Comparison of ENCODE assay signal across 1 cellular context in genomic region chr14:50955373-50956043, GRCh38.
TF ChIP-seq lines count a peak whose summit lies in the region.

No MANE protein-coding gene starts in this region.

TF ChIP-seq in K562, 482 proteins besides CTCF, POLR2A, EP300 and RAD21 (continued from another document):
- no peak for TF ChIP-seq SIX5 (IDR thresholded peaks at IDR 0.05; ENCODE audit: borderline replicate concordance in 1 of 2, insufficient read depth in 1 of 2, low read depth in 1 of 2, low read length in 2 of 2)
- TF ChIP-seq HDAC1 (IDR thresholded peaks at IDR 0.05), result no peak
- no peak for TF ChIP-seq NR2C2 (CRISPR knock-in tag; IDR thresholded peaks at IDR 0.05)
- TF ChIP-seq NR2C2 (tag; IDR thresholded peaks at IDR 0.05), result peak; percentile 64
- TF ChIP-seq CHAMP1 (IDR thresholded peaks at IDR 0.05), result no peak
- no peak for TF ChIP-seq ATF2 (CRISPR knock-in tag; IDR thresholded peaks at IDR 0.05)
- no peak for TF ChIP-seq ZBTB40 (IDR thresholded peaks at IDR 0.05)
- no peak for TF ChIP-seq ZBTB40 (CRISPR knock-in tag; IDR thresholded peaks at IDR 0.05)
- peak; percentile 23 for TF ChIP-seq MEIS2 (IDR thresholded peaks at IDR 0.05; ENCODE audit: partially characterized antibody)
- TF ChIP-seq SP1 (CRISPR knock-in tag; IDR thresholded peaks at IDR 0.05), result peak; percentile 61
- peak; percentile 88 for TF ChIP-seq JUN (IDR thresholded peaks at IDR 0.05; ENCODE audit: borderline replicate concordance, low read depth, low read length)
- no peak for TF ChIP-seq JUN (CRISPR knock-in tag; IDR thresholded peaks at IDR 0.05; ENCODE audit: borderline replicate concordance)
- peak; percentile 97 for TF ChIP-seq NFATC3 (IDR thresholded peaks at IDR 0.05)
- TF ChIP-seq SMARCE1 (IDR thresholded peaks at IDR 0.05), result peak; percentile 89
- TF ChIP-seq ARID3B (CRISPR knock-in tag; IDR thresholded peaks at IDR 0.05; ENCODE audit: borderline replicate concordance), result no peak
- TF ChIP-seq RCOR1 (IDR thresholded peaks at IDR 0.05; ENCODE audit: borderline replicate concordance in 1 of 2, low read depth in 2 of 2, low read length in 2 of 2), result peak in 1 of 2 experiments; percentile 80; a peak in 1 of 4 replicates
- TF ChIP-seq ZNF778 (CRISPR knock-in tag; IDR thresholded peaks at IDR 0.05), result no peak
- no peak for TF ChIP-seq HNRNPUL1 (IDR thresholded peaks at IDR 0.05; ENCODE audit: low read length)
- no peak for TF ChIP-seq MTF1 (CRISPR knock-in tag; IDR thresholded peaks at IDR 0.05; ENCODE audit: borderline replicate concordance)
- TF ChIP-seq SRF (CRISPR knock-in tag; IDR thresholded peaks at IDR 0.05), result no peak
- peak; percentile 42; the same call in 1 of the 2 replicates for TF ChIP-seq SOX6 (IDR thresholded peaks at IDR 0.05)
- TF ChIP-seq RBM17 (IDR thresholded peaks at IDR 0.05; ENCODE audit: borderline replicate concordance, low read depth, low read length), result no peak
- peak; percentile 92 for TF ChIP-seq DPF2 (IDR thresholded peaks at IDR 0.05)
- no peak for TF ChIP-seq ZNF282 (CRISPR knock-in tag; IDR thresholded peaks at IDR 0.05)
- no peak for TF ChIP-seq GTF2A2 (tag; IDR thresholded peaks at IDR 0.05)
- no peak for TF ChIP-seq PTBP1 (IDR thresholded peaks at IDR 0.05; ENCODE audit: low read depth, low read length)
- no peak for TF ChIP-seq ZNF57 (CRISPR knock-in tag; IDR thresholded peaks at IDR 0.05)
- TF ChIP-seq ZNF175 (CRISPR knock-in tag; IDR thresholded peaks at IDR 0.05; ENCODE audit: low read depth), result no peak
- peak; percentile 42; the same call in 1 of the 2 replicates for TF ChIP-seq MAFG (tag; conservative IDR thresholded peaks at IDR 0.05)
- TF ChIP-seq THAP12 (CRISPR knock-in tag; IDR thresholded peaks at IDR 0.05), result no peak
- no peak for TF ChIP-seq ZNF699 (CRISPR knock-in tag; IDR thresholded peaks at IDR 0.05; ENCODE audit: insufficient replicate concordance)
- no peak for TF ChIP-seq ZNF174 (CRISPR knock-in tag; IDR thresholded peaks at IDR 0.05)
- TF ChIP-seq FOXK2 (conservative IDR thresholded peaks at IDR 0.05 in 1 of 2, IDR thresholded peaks at IDR 0.05 in 1 of 2; ENCODE audit: low read depth in 2 of 2), result 0 out of 4 replicates have a peak, but pooled peaks of 1 of the 2 experiments have one; percentile 33
- TF ChIP-seq NFYB (IDR thresholded peaks at IDR 0.05; ENCODE audit: extremely low read depth, insufficient read length), result no peak
- no peak for TF ChIP-seq ATF1 (CRISPR knock-in tag; IDR thresholded peaks at IDR 0.05)
- TF ChIP-seq ATF1 (tag; IDR thresholded peaks at IDR 0.05), result peak; percentile 53
- TF ChIP-seq ZEB2 (IDR thresholded peaks at IDR 0.05), result 0 out of 2 replicates have a peak, but pooled peaks have one; percentile 33
- TF ChIP-seq ETS2 (tag; IDR thresholded peaks at IDR 0.05; ENCODE audit: borderline replicate concordance, poor library complexity, severe bottlenecking), result no peak
- TF ChIP-seq ZNF217 (CRISPR knock-in tag; IDR thresholded peaks at IDR 0.05), result no peak
- no peak for TF ChIP-seq ZNF12 (CRISPR knock-in tag; IDR thresholded peaks at IDR 0.05)
- peak; percentile 46; the same call in 1 of the 2 replicates for TF ChIP-seq C11orf30 (IDR thresholded peaks at IDR 0.05; ENCODE audit: low read depth)
- no peak for TF ChIP-seq CHD1 (IDR thresholded peaks at IDR 0.05; ENCODE audit: low read length)
- TF ChIP-seq NFIC (IDR thresholded peaks at IDR 0.05), result no peak
- no peak for TF ChIP-seq PHF21A (IDR thresholded peaks at IDR 0.05; ENCODE audit: borderline replicate concordance, low read depth)
- no peak for TF ChIP-seq ZNF124 (CRISPR knock-in tag; IDR thresholded peaks at IDR 0.05)
